ENCODE assay signal across 8 cellular contexts in the genomic region with DNA sequence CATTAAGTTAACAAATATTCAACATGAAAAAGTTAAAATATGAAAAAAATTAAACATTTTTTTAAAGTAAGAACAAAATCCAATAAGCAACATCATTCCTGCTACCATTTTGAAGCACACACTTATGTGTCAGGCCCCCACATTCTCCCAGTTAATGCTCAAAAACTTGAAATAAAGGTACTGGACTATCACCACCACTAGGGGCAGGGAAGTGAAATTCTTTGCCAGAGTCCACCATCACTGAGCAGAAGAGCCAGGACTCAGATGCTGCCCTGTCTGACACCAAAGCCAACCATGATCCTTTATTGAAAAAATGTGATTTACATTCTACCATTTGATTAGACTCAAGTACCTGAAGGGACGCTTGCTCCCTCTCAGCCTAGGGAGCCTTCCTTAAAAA. TPM values are rescaled to one million over a fixed set of nuclear protein-coding genes. Genes with fewer than 3 reads are reported as not detected.
DNase-seq lines count a peak whose midpoint lies in the region; ATAC-seq and TF ChIP-seq lines count a peak whose summit lies in the region.

No MANE protein-coding gene starts in this region.

- TF ChIP-seq CTCF in right lobe of liver (IDR thresholded peaks at IDR 0.05), result peak; percentile 50 to 61 (median 60)

- no peak overlapping the region for H3K4me3 ChIP-seq in right lobe of liver

- H3K36me3 ChIP-seq in right lobe of liver, result peaks cover 0 to 9% (median 0%) of the 10 kb centered on the region in 4 donors

- intact Hi-C loops in right lobe of liver (cut with DNase I), result loop anchor here (5.0 to 10.0 kb wide), 2 partner anchors 125 to 127 kb away; no protein-coding TSS in a partner anchor

- H3K4me1 ChIP-seq in right lobe of liver, result peaks cover 0 to 32% (median 16%) of the 10 kb centered on the region in 4 donors

- no peaks in the 10 kb centered on the region for H3K27me3 ChIP-seq in right lobe of liver

- WGBS in right lobe of liver (ENCODE audit: insufficient coverage, low coverage, low lambda C conversion rate, missing lambda C conversion rate), result no CpG with 5 or more reads among the region's 1 CpG

- H3K9me3 ChIP-seq in right lobe of liver, result no peaks in the 10 kb centered on the region

- H3K27ac ChIP-seq in caudate nucleus (ENCODE audit: low read depth, low read length) (peak overlapping the region; percentile 1), right lobe of liver (peak overlapping the region in 1 of 3 donors; percentile 69)

- ATAC-seq in right lobe of liver (peak; percentile 63 to 68 (median 66)), GM18519 (IDR thresholded peaks at IDR 0.05; ENCODE audit: low FRiP score, unreplicated experiment) (no peak)

- no peak for TF ChIP-seq POLR2A in right lobe of liver (IDR thresholded peaks at IDR 0.05)

- DNase-seq in NCI-H2196 (lab: John Stamatoyannopoulos, UW; ENCODE audit: unreplicated experiment) (peak; percentile 1), NCI-H2196 treated with DMSO at 0.1 percent for 48 hours (lab: John Stamatoyannopoulos, UW; ENCODE audit: unreplicated experiment) (no peak), NCI-H1092 (lab: John Stamatoyannopoulos, UW) (peak; percentile 8), caudate nucleus (lab: John Stamatoyannopoulos, UW) (no peak), right lobe of liver (no peak), ecto neural progenitor cell (ENCODE audit: low spot score) (no peak), OCI-M2 (lab: John Stamatoyannopoulos, UW; ENCODE audit: unreplicated experiment) (no peak)

RNA-seq across cellular contexts. Expression of a gene that starts 39.1 kb away (rescaled TPM):
- 10 to 100 TPM; 28.7 to 60.6 (median 37.6) TPM for total RNA-seq in right lobe of liver

Comparison
In these comparisons a context has a peak if more than half of its experiments do, and no peak if none do; other contexts are left out.
1. DNase-seq: peak in NCI-H2196 (single experiment) and NCI-H1092 (single experiment); none in NCI-H2196 treated with DMSO at 0.1 percent for 48 hours (single experiment), caudate nucleus (0 of 61), right lobe of liver (0 of 3), ecto neural progenitor cell (single experiment) and OCI-M2 (single experiment).